Comparison of ENCODE assay signal across 8 cellular contexts in the genomic region with DNA sequence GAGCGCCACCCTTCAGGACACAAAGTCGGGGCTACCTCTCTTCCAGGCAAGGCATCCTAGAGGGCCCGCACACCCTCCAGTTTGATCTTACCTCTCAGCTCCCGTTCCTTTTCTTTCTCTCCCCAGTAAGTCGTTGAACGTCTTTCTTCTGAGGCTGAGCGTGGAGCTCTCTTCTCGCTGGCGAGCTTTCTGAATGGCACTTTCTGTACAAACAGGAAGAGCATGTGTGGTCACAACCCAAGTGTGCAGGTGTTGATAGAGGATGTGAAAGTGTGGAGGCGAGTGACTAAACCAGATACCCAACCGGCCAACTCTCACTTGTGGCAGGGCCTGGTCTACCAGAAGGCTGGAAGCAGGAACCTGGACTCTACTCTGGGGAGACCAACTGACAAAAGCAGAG. TPM values are rescaled to one million over a fixed set of nuclear protein-coding genes. Genes with fewer than 3 reads are reported as not detected.
A peak's percentile ranks its signal among the peaks of the same experiment; 100 is the strongest.
DNase-seq lines count a peak whose midpoint lies in the region; ATAC-seq and TF ChIP-seq lines count a peak whose summit lies in the region.

A gene with protein sequence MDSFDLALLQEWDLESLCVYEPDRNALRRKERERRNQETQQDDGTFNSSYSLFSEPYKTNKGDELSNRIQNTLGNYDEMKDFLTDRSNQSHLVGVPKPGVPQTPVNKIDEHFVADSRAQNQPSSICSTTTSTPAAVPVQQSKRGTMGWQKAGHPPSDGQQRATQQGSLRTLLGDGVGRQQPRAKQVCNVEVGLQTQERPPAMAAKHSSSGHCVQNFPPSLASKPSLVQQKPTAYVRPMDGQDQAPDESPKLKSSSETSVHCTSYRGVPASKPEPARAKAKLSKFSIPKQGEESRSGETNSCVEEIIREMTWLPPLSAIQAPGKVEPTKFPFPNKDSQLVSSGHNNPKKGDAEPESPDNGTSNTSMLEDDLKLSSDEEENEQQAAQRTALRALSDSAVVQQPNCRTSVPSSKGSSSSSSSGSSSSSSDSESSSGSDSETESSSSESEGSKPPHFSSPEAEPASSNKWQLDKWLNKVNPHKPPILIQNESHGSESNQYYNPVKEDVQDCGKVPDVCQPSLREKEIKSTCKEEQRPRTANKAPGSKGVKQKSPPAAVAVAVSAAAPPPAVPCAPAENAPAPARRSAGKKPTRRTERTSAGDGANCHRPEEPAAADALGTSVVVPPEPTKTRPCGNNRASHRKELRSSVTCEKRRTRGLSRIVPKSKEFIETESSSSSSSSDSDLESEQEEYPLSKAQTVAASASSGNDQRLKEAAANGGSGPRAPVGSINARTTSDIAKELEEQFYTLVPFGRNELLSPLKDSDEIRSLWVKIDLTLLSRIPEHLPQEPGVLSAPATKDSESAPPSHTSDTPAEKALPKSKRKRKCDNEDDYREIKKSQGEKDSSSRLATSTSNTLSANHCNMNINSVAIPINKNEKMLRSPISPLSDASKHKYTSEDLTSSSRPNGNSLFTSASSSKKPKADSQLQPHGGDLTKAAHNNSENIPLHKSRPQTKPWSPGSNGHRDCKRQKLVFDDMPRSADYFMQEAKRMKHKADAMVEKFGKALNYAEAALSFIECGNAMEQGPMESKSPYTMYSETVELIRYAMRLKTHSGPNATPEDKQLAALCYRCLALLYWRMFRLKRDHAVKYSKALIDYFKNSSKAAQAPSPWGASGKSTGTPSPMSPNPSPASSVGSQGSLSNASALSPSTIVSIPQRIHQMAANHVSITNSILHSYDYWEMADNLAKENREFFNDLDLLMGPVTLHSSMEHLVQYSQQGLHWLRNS (N-terminal part only) (minus strand): TSS at position 198 of the 400 bp plus-strand sequence. CDS start 38,136 bp downstream, outside the sequence.

- H3K79me2 ChIP-seq in PC-9 (ENCODE audit: low read depth), result no peaks in the 10 kb centered on the region

- no peaks in the 10 kb centered on the region for H3K9me2 ChIP-seq in PC-9 (ENCODE audit: insufficient read depth)

- H3K36me3 ChIP-seq in upper lobe of left lung (no peaks in the 10 kb centered on the region), PC-9 (ENCODE audit: low read depth) (no peaks in the 10 kb centered on the region)

- CTCF ChIA-PET in PC-9 (lab: Charles Lee) (no interaction called here), Calu3 (lab: Charles Lee) (no interaction called here)

- H3K4me3 ChIP-seq in upper lobe of left lung (no peak within 1 kb of the TSS), PC-9 (no peak within 1 kb of the TSS)

- H4K20me1 ChIP-seq in PC-9 (ENCODE audit: insufficient read depth), result no peaks in the 10 kb centered on the region

- H3K27ac ChIP-seq in upper lobe of left lung (no peak within 1 kb of the TSS), PC-9 (no peak within 1 kb of the TSS)

- TF ChIP-seq EP300 in upper lobe of left lung (IDR thresholded peaks at IDR 0.05), result no peak

- POLR2A ChIA-PET in PC-9 (lab: Charles Lee; ENCODE audit: unreplicated experiment), result no interaction called here

- peaks cover 0 to 2% (median 0%) of the 10 kb centered on the region in 6 donors for H3K9me3 Mint-ChIP-seq in immature natural killer cell
- H3K9me3 Mint-ChIP-seq in Calu3 (ENCODE audit: low read depth, unreplicated experiment), result no peaks in the 10 kb centered on the region

- WGBS in upper lobe of left lung, 2 donors, result 37 to 74% methylated on average over 11 of the region's 11 CpGs

- peaks cover 10 to 26% (median 13%) of the 10 kb centered on the region in 3 donors for H3K27me3 Mint-ChIP-seq in immature natural killer cell (ENCODE audit: low read depth in 3 of 3)
- H3K27me3 Mint-ChIP-seq in Calu3 (ENCODE audit: unreplicated experiment), result peaks cover 52% of the 10 kb centered on the region

- H3K36me3 Mint-ChIP-seq in immature natural killer cell (peaks cover 0 to 3% (median 3%) of the 10 kb centered on the region in 3 donors), Calu3 (ENCODE audit: insufficient read depth, unreplicated experiment) (no peaks in the 10 kb centered on the region)

- ATAC-seq in HG03097 (IDR thresholded peaks at IDR 0.05; ENCODE audit: low FRiP score, unreplicated experiment), result peak; percentile 94
- peak in 1 of 2 donors; percentile 56 for ATAC-seq in upper lobe of left lung (ENCODE audit: low FRiP score in 2 of 2)

- no peaks in the 10 kb centered on the region for H3K27me3 ChIP-seq in upper lobe of left lung
- peaks cover 71% of the 10 kb centered on the region for H3K27me3 ChIP-seq in PC-9 (ENCODE audit: insufficient read depth, low read depth)

- TF ChIP-seq POLR2A in upper lobe of left lung (IDR thresholded peaks at IDR 0.05), result no peak

- TF ChIP-seq CTCF in upper lobe of left lung (IDR thresholded peaks at IDR 0.05), result no peak
- no peak for TF ChIP-seq CTCF in PC-9 (conservative IDR thresholded peaks at IDR 0.05)
- TF ChIP-seq CTCF in Calu3 (IDR thresholded peaks at IDR 0.05; ENCODE audit: unreplicated experiment), result no peak

- no peaks in the 10 kb centered on the region for H3F3A ChIP-seq in PC-9 (ENCODE audit: insufficient read depth, low read depth)

- no peaks in the 10 kb centered on the region for H3K9me3 ChIP-seq in upper lobe of left lung
- no peaks in the 10 kb centered on the region for H3K9me3 ChIP-seq in PC-9 (ENCODE audit: insufficient read depth, low read depth)

- H3K4me1 Mint-ChIP-seq in immature natural killer cell, result peaks cover 31 to 58% of the 10 kb centered on the region in 2 donors
- no peaks in the 10 kb centered on the region for H3K4me1 Mint-ChIP-seq in Calu3 (ENCODE audit: low read depth, unreplicated experiment)

- no peak within 1 kb of the TSS for H2AFZ ChIP-seq in PC-9

- intact Hi-C loops in PC-9 (cut with micrococcal nuclease; ENCODE audit: unreplicated experiment), result no loop called here
- intact Hi-C loops in Calu3 (cut with micrococcal nuclease; ENCODE audit: unreplicated experiment), result no loop called here

- H3K27ac Mint-ChIP-seq in immature natural killer cell, result peak within 1 kb of the TSS in 5 of 6 donors; percentile 23 to 88 (median 26)
- no peak within 1 kb of the TSS for H3K27ac Mint-ChIP-seq in Calu3 (ENCODE audit: unreplicated experiment)

- peaks cover 0 to 6% (median 0%) of the 10 kb centered on the region in 4 donors for H3K4me1 ChIP-seq in upper lobe of left lung
- H3K4me1 ChIP-seq in PC-9 (replicated peaks; ENCODE audit: insufficient read depth), result no peaks in the 10 kb centered on the region

- BruUV-seq in PC-9 (replicated peaks; lab: Mats Ljungman, UMichigan) (no TSS peak), Calu3 (replicated peaks; lab: Mats Ljungman, UMichigan) (no TSS peak)

- peak within 1 kb of the TSS; percentile 74 to 91 (median 83) for H3K4me3 Mint-ChIP-seq in immature natural killer cell
- no peak within 1 kb of the TSS for H3K4me3 Mint-ChIP-seq in Calu3 (ENCODE audit: low read depth, unreplicated experiment)

- no peak within 1 kb of the TSS for H3K4me2 ChIP-seq in PC-9

- DNase-seq in GM19238 (ENCODE audit: insufficient read length, low spot score) (peak; percentile 66), immature natural killer cell (peak; percentile 43 to 58 (median 47)), upper lobe of left lung (no peak), PC-9 (no peak), 8988T (no peak), Calu3 (no peak)
- peak; percentile 62 for DNase-seq in activated CD4-positive, CD25-positive, alpha-beta regulatory T cell treated with anti-CD3 and anti-CD28 coated beads, Interleukin-2, amount 50 U/mL, for 72 hours

RNA-seq across cellular contexts. Expression of the gene that starts here (rescaled TPM):
- 1 to 10 TPM; 1.4 to 7.4 (median 3.8) TPM for polyA plus RNA-seq in immature natural killer cell
- total RNA-seq in upper lobe of left lung, result 100 to 1,000 TPM in 1 of 6 donors, 10 to 100 TPM in 5; 21.0 to 195 (median 47.9) TPM
- not detected in 2 replicates for total RNA-seq in PC-9 (2021)
- not detected in 2 replicates for total RNA-seq in Calu3 (2022)

Comparison
In these comparisons a context has a peak if more than half of its experiments do, and no peak if none do; other contexts are left out.
1. RNA of the gene that starts here (total RNA-seq): 21.0 to 195 TPM in upper lobe of left lung; not detected in PC-9 and not detected in Calu3; every median in the first group is over 10 times any median in the second.
2. DNase-seq: peak in GM19238 (single experiment), activated CD4-positive, CD25-positive, alpha-beta regulatory T cell treated with anti-CD3 and anti-CD28 coated beads, Interleukin-2, amount 50 U/mL, for 72 hours (single experiment) and immature natural killer cell (3 of 3); none in upper lobe of left lung (0 of 2), PC-9 (0 of 2), 8988T (single experiment) and Calu3 (single experiment).